29 cellular contexts compared by ENCODE assay signal in the genomic region with DNA sequence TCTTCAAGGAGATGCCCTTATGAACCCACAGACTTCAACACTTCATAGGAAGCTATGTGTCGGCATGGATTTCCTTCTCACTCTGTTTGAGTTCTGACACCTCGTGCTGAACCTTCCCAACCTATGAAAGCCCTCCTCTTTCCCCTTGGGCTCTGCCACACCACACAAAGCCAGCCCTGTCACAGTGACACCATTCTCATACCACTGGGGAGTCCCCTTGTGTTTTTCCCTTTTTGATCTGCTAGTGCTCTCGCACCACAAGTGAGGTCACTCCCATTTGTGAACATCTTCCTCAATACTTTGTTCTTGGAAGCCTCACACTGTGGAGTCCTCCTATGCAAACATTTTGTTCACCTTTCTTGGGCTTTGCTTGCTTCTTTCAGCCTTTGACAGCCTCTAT.
"Had no signal": no experiment of that assay in that cellular context is flagged by ENCODE, and none has a peak within 500 bp of the region (broad histone marks: within the 10 kb centered on the region; RNA-seq: fewer than 3 reads in every experiment).

No MANE protein-coding gene starts in this region.

- ATAC-seq: naive thymus-derived CD8-positive, alpha-beta T cell; natural killer cell treated with Interleukin-12 subunit alpha and Interleukin-12 subunit beta and Interleukin-15 and Interleukin-18, amount 100 ng/mL, for 72 hours; psoas muscle; right cardiac atrium; right lobe of liver; stimulated activated memory B cell treated with anti-CD40 and anti-IgM and Interleukin-4, amounts not matched to agents 10 μg/mL and 1 μg/mL and 100 μg/mL, for 72 hours; stimulated activated naive CD8-positive, alpha-beta T cell treated with anti-CD3 and anti-CD28 coated beads, Interleukin-15, amount 100 ng/mL, for 72 hours; stimulated activated naive CD8-positive, alpha-beta T cell treated with anti-CD3 and anti-CD28 coated beads, Interleukin-15, Interleukin-2, amounts not matched to agents 100 U/mL and 50 U/mL, for 24 hours had no signal

- H2AFZ ChIP-seq: parathyroid adenoma had no signal

- H3K27ac ChIP-seq: ovary, parathyroid adenoma, psoas muscle, right lobe of liver, sigmoid colon, suprapubic skin, testis, tibial artery, transverse colon, upper lobe of left lung, vagina had no signal

- H3K27me3 ChIP-seq: ovary, right lobe of liver, sigmoid colon, suprapubic skin, testis, tibial artery, transverse colon, upper lobe of left lung, vagina had no signal

- H3K9ac ChIP-seq: parathyroid adenoma had no signal

- H3K9me3 ChIP-seq: ovary, psoas muscle, right lobe of liver, testis, tibial artery, transverse colon, upper lobe of left lung, vagina had no signal

- DNase-seq: naive B cell; naive thymus-derived CD8-positive, alpha-beta T cell; nephron progenitor cell; occipital lobe; ovary; posterior cingulate gyrus; psoas muscle; right cardiac atrium; right lobe of liver; sigmoid colon; small intestine; stimulated activated CD4-positive, alpha-beta T cell treated with anti-CD3 and anti-CD28 coated beads, Interleukin-15, amount 100 ng/mL, for 24 hours; stimulated activated CD4-positive, alpha-beta T cell treated with anti-CD3 and anti-CD28 coated beads, Interleukin-2, amount 100 ng/mL, for 24 hours; stimulated activated CD4-positive, alpha-beta T cell treated with anti-CD3 and anti-CD28 coated beads, Interleukin-2, amount 100 ng/mL, for 48 hours; stimulated activated CD4-positive, alpha-beta T cell treated with anti-CD3 and anti-CD28 coated beads, Interleukin-4, amount 100 ng/mL, for 4 hours; stimulated activated CD8-positive, alpha-beta memory T cell treated with anti-CD3 and anti-CD28 coated beads, Interleukin-4, amount 100 ng/mL, for 48 hours; stimulated activated naive CD4-positive, alpha-beta T cell; stimulated activated naive CD8-positive, alpha-beta T cell treated with anti-CD3 and anti-CD28 coated beads, Interleukin-15, amount 100 ng/mL, for 72 hours; stimulated activated naive CD8-positive, alpha-beta T cell treated with anti-CD3 and anti-CD28 coated beads, Interleukin-15, Interleukin-2, amounts not matched to agents 100 U/mL and 50 U/mL, for 24 hours; substantia nigra; testis; tibial artery; transverse colon; upper lobe of left lung had no signal

- H3K4me3 ChIP-seq: ovary, psoas muscle, right lobe of liver, sigmoid colon, suprapubic skin, testis, tibial artery, transverse colon, upper lobe of left lung, vagina had no signal

- H3K4me1 ChIP-seq: parathyroid adenoma, psoas muscle, right lobe of liver, sigmoid colon, suprapubic skin, testis, tibial artery, transverse colon, upper lobe of left lung, vagina had no signal

- H3K36me3 ChIP-seq: ovary, right lobe of liver, sigmoid colon, suprapubic skin, tibial artery, transverse colon, upper lobe of left lung, vagina had no signal

- H3K79me2 ChIP-seq: parathyroid adenoma had no signal
